14 cellular contexts compared by ENCODE assay signal in genomic region chr12:123936956-123937706, GRCh38. TPM values are rescaled to one million over a fixed set of nuclear protein-coding genes. Genes with fewer than 3 reads are reported as not detected.
DNase-seq lines count a peak whose midpoint lies in the region; ATAC-seq and TF ChIP-seq lines count a peak whose summit lies in the region.
"Had no signal": no experiment of that assay in that cellular context is flagged by ENCODE, and none has a peak within 500 bp of the region (broad histone marks: within the 10 kb centered on the region; RNA-seq: fewer than 3 reads in every experiment).

No MANE protein-coding gene starts in this region.

- peaks cover 0 to 6% of the 10 kb centered on the region in 2 donors for H3K36me3 Mint-ChIP-seq in activated T-cell treated with anti-CD3 and anti-CD28 coated beads, Interleukin-2, amount 50 U/mL, for 72 hours (ENCODE audit: insufficient read depth in 2 of 2)

- no peaks in the 10 kb centered on the region for H3K9me3 Mint-ChIP-seq in activated T-cell treated with anti-CD3 and anti-CD28 coated beads, Interleukin-2, amount 50 U/mL, for 72 hours

- H3K27me3 Mint-ChIP-seq in activated T-cell treated with anti-CD3 and anti-CD28 coated beads, Interleukin-2, amount 50 U/mL, for 72 hours (ENCODE audit: low read depth) = peaks cover 14% of the 10 kb centered on the region

- H3K27ac ChIP-seq in left ventricle myocardium inferior (replicated peaks) = no peak overlapping the region
- H3K27ac ChIP-seq in lower lobe of right lung = peak overlapping the region; percentile 65
- H3K27ac ChIP-seq: breast epithelium had no signal

- no peak for ATAC-seq in Right ventricle myocardium inferior
- no peak for ATAC-seq in activated T-cell treated with anti-CD3 and anti-CD28 coated beads, Interleukin-2, amount 50 U/mL, for 72 hours (replicated peaks in 1 of 2)
- ATAC-seq in lower lobe of right lung = peak in 1 of 2 donors; percentile 2
- no peak for ATAC-seq in GM18867 (IDR thresholded peaks at IDR 0.05; ENCODE audit: unreplicated experiment)
- no peak for ATAC-seq in GM18861 (IDR thresholded peaks at IDR 0.05; ENCODE audit: unreplicated experiment)

- H3K9me3 ChIP-seq in left ventricle myocardium inferior (replicated peaks) (peaks cover 4% of the 10 kb centered on the region), lower lobe of right lung (no peaks in the 10 kb centered on the region)
- H3K9me3 ChIP-seq: breast epithelium had no signal

- intact Hi-C loops in Right ventricle myocardium inferior (cut with DNase I) (no loop called here), left ventricle myocardium inferior (cut with micrococcal nuclease) (no loop called here), lower lobe of right lung (cut with DNase I) (no loop called here)

- no peaks in the 10 kb centered on the region for H3K4me1 ChIP-seq in left ventricle myocardium inferior
- H3K4me1 ChIP-seq in lower lobe of right lung = peaks cover 33% of the 10 kb centered on the region
- H3K4me1 ChIP-seq: breast epithelium had no signal

- peak overlapping the region; percentile 81 for H3K4me3 Mint-ChIP-seq in activated T-cell treated with anti-CD3 and anti-CD28 coated beads, Interleukin-2, amount 50 U/mL, for 72 hours
- H3K4me3 Mint-ChIP-seq: HFFc6 had no signal

- no peaks in the 10 kb centered on the region for H3K27me3 ChIP-seq in left ventricle myocardium inferior (ENCODE audit: low read depth)
- H3K27me3 ChIP-seq in lower lobe of right lung (ENCODE audit: low read depth) = no peaks in the 10 kb centered on the region
- H3K27me3 ChIP-seq: breast epithelium had no signal

- peak overlapping the region; percentile 67 for H3K27ac Mint-ChIP-seq in activated T-cell treated with anti-CD3 and anti-CD28 coated beads, Interleukin-2, amount 50 U/mL, for 72 hours
- H3K27ac Mint-ChIP-seq: HFFc6 had no signal

- peak; percentile 47 for DNase-seq in Right ventricle myocardium inferior (ENCODE audit: missing footprints)
- no peak for DNase-seq in left ventricle myocardium inferior
- DNase-seq in activated T-cell treated with anti-CD3 and anti-CD28 coated beads, Interleukin-2, amount 50 U/mL, for 72 hours = no peak
- no peak for DNase-seq in lower lobe of right lung
- no peak for DNase-seq in NCI-H2171 (lab: John Stamatoyannopoulos, UW)
- no peak for DNase-seq in cerebellar cortex (ENCODE audit: low spot score)
- DNase-seq: activated CD4-positive, alpha-beta T cell treated with anti-CD3 and anti-CD28 coated beads for 1 hour; activated effector memory CD4-positive, alpha-beta T cell treated with Interleukin-2 at 50 U/mL for 16 hours; HFFc6; hippocampal formation; NCI-H2171 treated with DMSO at 0.1 percent for 48 hours had no signal

- H3K4me3 ChIP-seq in left ventricle myocardium inferior = no peak overlapping the region
- no peak overlapping the region for H3K4me3 ChIP-seq in lower lobe of right lung
- H3K4me3 ChIP-seq: breast epithelium had no signal

- H3K36me3 ChIP-seq in left ventricle myocardium inferior = peaks cover 50% of the 10 kb centered on the region
- peaks cover 33% of the 10 kb centered on the region for H3K36me3 ChIP-seq in lower lobe of right lung
- H3K36me3 ChIP-seq: breast epithelium had no signal

- TF ChIP-seq CTCF in left ventricle myocardium inferior (IDR thresholded peaks at IDR 0.05; ENCODE audit: borderline replicate concordance) (no peak), lower lobe of right lung (IDR thresholded peaks at IDR 0.05) (no peak)

- peaks cover 47% of the 10 kb centered on the region for H3K4me1 Mint-ChIP-seq in activated T-cell treated with anti-CD3 and anti-CD28 coated beads, Interleukin-2, amount 50 U/mL, for 72 hours (ENCODE audit: low read depth)

RNA-seq across cellular contexts. Expression of gene CCDC92, which starts 35.5 kb away (rescaled TPM):
- 58.2 TPM for total RNA-seq in Right ventricle myocardium inferior
- total RNA-seq in left ventricle myocardium inferior = 57.2 TPM
- total RNA-seq in activated T-cell treated with anti-CD3 and anti-CD28 coated beads, Interleukin-2, amount 50 U/mL, for 72 hours = 10 to 100 TPM; 21.1 to 31.0 TPM
- 47.6 TPM for total RNA-seq in lower lobe of right lung

RNA-seq across cellular contexts. Expression of gene ZNF664, which starts 35.9 kb away (rescaled TPM):
- total RNA-seq in Right ventricle myocardium inferior (86.6 TPM), left ventricle myocardium inferior (80.7 TPM), lower lobe of right lung (84.2 TPM)
- total RNA-seq in activated T-cell treated with anti-CD3 and anti-CD28 coated beads, Interleukin-2, amount 50 U/mL, for 72 hours = 10 to 100 TPM; 63.0 to 63.6 TPM
